ENCODE assay signal across 17 cellular contexts in genomic region chr2:109440507-109441156, GRCh38.
DNase-seq lines count a peak whose midpoint lies in the region; ATAC-seq and TF ChIP-seq lines count a peak whose summit lies in the region.
"Had no signal": no experiment of that assay in that cellular context is flagged by ENCODE, and none has a peak within 500 bp of the region (broad histone marks: within the 10 kb centered on the region; RNA-seq: fewer than 3 reads in every experiment).

No MANE protein-coding gene starts in this region.

- ATAC-seq in upper lobe of right lung (peak; percentile 35), HG02885 (IDR thresholded peaks at IDR 0.05; ENCODE audit: poor library complexity, unreplicated experiment) (no peak), HG02588 (IDR thresholded peaks at IDR 0.05; ENCODE audit: unreplicated experiment) (no peak), HG03039 (IDR thresholded peaks at IDR 0.05; ENCODE audit: unreplicated experiment) (no peak)

- no peak overlapping the region for H3K4me2 ChIP-seq in neural progenitor cell

- no peak for TF ChIP-seq CTCF in endothelial cell (IDR thresholded peaks at IDR 0.05; ENCODE audit: unreplicated experiment)
- TF ChIP-seq CTCF in neural progenitor cell (IDR thresholded peaks at IDR 0.05): no peak
- TF ChIP-seq CTCF in upper lobe of right lung (IDR thresholded peaks at IDR 0.05): no peak

- no peaks in the 10 kb centered on the region for H3K4me1 ChIP-seq in neural progenitor cell
- no peaks in the 10 kb centered on the region for H3K4me1 ChIP-seq in upper lobe of right lung

- H3K4me3 ChIP-seq in neural progenitor cell (no peak overlapping the region), upper lobe of right lung (no peak overlapping the region)

- H3K9ac ChIP-seq in neural progenitor cell: no peak overlapping the region

- H3K27ac ChIP-seq in neural progenitor cell (no peak overlapping the region), upper lobe of right lung (no peak overlapping the region)

- no peaks in the 10 kb centered on the region for H3F3A ChIP-seq in neural progenitor cell (ENCODE audit: low read depth)

- no peaks in the 10 kb centered on the region for H4K20me1 ChIP-seq in neural progenitor cell (ENCODE audit: low read depth)

- intact Hi-C loops in upper lobe of right lung (cut with DNase I): no loop called here

- H3K36me3 Mint-ChIP-seq in activated naive CD4-positive, alpha-beta T cell treated with anti-CD3 and anti-CD28 coated beads, Interleukin-2, amount 50 U/mL, for 24 hours: peaks cover 39% of the 10 kb centered on the region
- H3K36me3 Mint-ChIP-seq in activated naive CD4-positive, alpha-beta T cell treated with anti-CD3 and anti-CD28 coated beads, Interleukin-2, amount 10 ng/mL, durations not matched to agents 7 days and 5 days: no peaks in the 10 kb centered on the region
- H3K36me3 Mint-ChIP-seq in endothelial cell (ENCODE audit: low read depth, unreplicated experiment) (peaks cover 53% of the 10 kb centered on the region), neural progenitor cell (peaks cover 36% of the 10 kb centered on the region)
- H3K36me3 Mint-ChIP-seq: IgD-negative memory B cell had no signal

- H3K27me3 Mint-ChIP-seq in activated naive CD4-positive, alpha-beta T cell treated with anti-CD3 and anti-CD28 coated beads, Interleukin-2, amount 50 U/mL, for 24 hours: no peaks in the 10 kb centered on the region
- H3K27me3 Mint-ChIP-seq in activated naive CD4-positive, alpha-beta T cell treated with anti-CD3 and anti-CD28 coated beads, Interleukin-2, amount 10 ng/mL, durations not matched to agents 7 days and 5 days: peaks cover 3% of the 10 kb centered on the region
- peaks cover 1% of the 10 kb centered on the region for H3K27me3 Mint-ChIP-seq in endothelial cell (ENCODE audit: unreplicated experiment)
- peaks cover 4% of the 10 kb centered on the region for H3K27me3 Mint-ChIP-seq in neural progenitor cell (ENCODE audit: insufficient read depth, low read depth)

- peaks cover 24% of the 10 kb centered on the region for H3K9me3 Mint-ChIP-seq in activated naive CD4-positive, alpha-beta T cell treated with anti-CD3 and anti-CD28 coated beads, Interleukin-2, amount 50 U/mL, for 24 hours
- H3K9me3 Mint-ChIP-seq in activated naive CD4-positive, alpha-beta T cell treated with anti-CD3 and anti-CD28 coated beads, Interleukin-2, amount 10 ng/mL, durations not matched to agents 7 days and 5 days: peaks cover 23% of the 10 kb centered on the region
- H3K9me3 Mint-ChIP-seq in endothelial cell (ENCODE audit: unreplicated experiment) (peaks cover 21% of the 10 kb centered on the region), neural progenitor cell (peaks cover 50% of the 10 kb centered on the region)

- CTCF ChIA-PET in activated naive CD4-positive, alpha-beta T cell treated with anti-CD3 and anti-CD28 coated beads, Interleukin-2, amount 10 ng/mL, durations not matched to agents 7 days and 5 days (lab: Charles Lee): no interaction called here

- no peak for DNase-seq in activated naive CD4-positive, alpha-beta T cell treated with anti-CD3 and anti-CD28 coated beads, Interleukin-2, amount 10 ng/mL, durations not matched to agents 7 days and 5 days
- DNase-seq in endothelial cell (ENCODE audit: low spot score): no peak
- no peak for DNase-seq in neural progenitor cell (ENCODE audit: low spot score)
- no peak for DNase-seq in upper lobe of right lung
- DNase-seq: C1 segment of cervical spinal cord, EL, H7, NCI-H1417 treated with DMSO at 0.1 percent for 48 hours, NCI-H2029 treated with DMSO at 0.1 percent for 48 hours, NCI-H510A treated with DMSO at 0.1 percent for 48 hours, OCI-M1, RPMI8226 had no signal

- H3K27ac Mint-ChIP-seq in activated naive CD4-positive, alpha-beta T cell treated with anti-CD3 and anti-CD28 coated beads, Interleukin-2, amount 50 U/mL, for 24 hours: peak overlapping the region; percentile 19
- no peak overlapping the region for H3K27ac Mint-ChIP-seq in activated naive CD4-positive, alpha-beta T cell treated with anti-CD3 and anti-CD28 coated beads, Interleukin-2, amount 10 ng/mL, durations not matched to agents 7 days and 5 days
- H3K27ac Mint-ChIP-seq in endothelial cell (ENCODE audit: unreplicated experiment): no peak overlapping the region
- H3K27ac Mint-ChIP-seq in neural progenitor cell: no peak overlapping the region
- H3K27ac Mint-ChIP-seq: IgD-negative memory B cell had no signal

- no peaks in the 10 kb centered on the region for H3K79me2 ChIP-seq in neural progenitor cell (ENCODE audit: low read depth)

- peaks cover 15% of the 10 kb centered on the region for H3K9me3 ChIP-seq in neural progenitor cell (ENCODE audit: low read depth)
- H3K9me3 ChIP-seq in upper lobe of right lung: peaks cover 5% of the 10 kb centered on the region

- H3K36me3 ChIP-seq in neural progenitor cell (no peaks in the 10 kb centered on the region), upper lobe of right lung (no peaks in the 10 kb centered on the region)

- H2AFZ ChIP-seq in neural progenitor cell (replicated peaks): no peak overlapping the region

- H3K27me3 ChIP-seq in neural progenitor cell (no peaks in the 10 kb centered on the region), upper lobe of right lung (no peaks in the 10 kb centered on the region)

- H3K4me3 Mint-ChIP-seq in activated naive CD4-positive, alpha-beta T cell treated with anti-CD3 and anti-CD28 coated beads, Interleukin-2, amount 50 U/mL, for 24 hours: no peak overlapping the region
- H3K4me3 Mint-ChIP-seq in activated naive CD4-positive, alpha-beta T cell treated with anti-CD3 and anti-CD28 coated beads, Interleukin-2, amount 10 ng/mL, durations not matched to agents 7 days and 5 days: no peak overlapping the region
- H3K4me3 Mint-ChIP-seq in endothelial cell (ENCODE audit: unreplicated experiment): peak overlapping the region; percentile 39
- H3K4me3 Mint-ChIP-seq in neural progenitor cell: peak overlapping the region; percentile 17

- no peaks in the 10 kb centered on the region for H3K4me1 Mint-ChIP-seq in activated naive CD4-positive, alpha-beta T cell treated with anti-CD3 and anti-CD28 coated beads, Interleukin-2, amount 50 U/mL, for 24 hours
- no peaks in the 10 kb centered on the region for H3K4me1 Mint-ChIP-seq in activated naive CD4-positive, alpha-beta T cell treated with anti-CD3 and anti-CD28 coated beads, Interleukin-2, amount 10 ng/mL, durations not matched to agents 7 days and 5 days
- H3K4me1 Mint-ChIP-seq in endothelial cell (ENCODE audit: unreplicated experiment) (no peaks in the 10 kb centered on the region), neural progenitor cell (peaks cover 34% of the 10 kb centered on the region)
- H3K4me1 Mint-ChIP-seq: IgD-negative memory B cell had no signal

Comparison
In these comparisons a context has a peak if more than half of its experiments do, and no peak if none do; other contexts are left out.
1. H3K4me3 Mint-ChIP-seq: peak in endothelial cell (single experiment) and neural progenitor cell (single experiment); none in activated naive CD4-positive, alpha-beta T cell treated with anti-CD3 and anti-CD28 coated beads, Interleukin-2, amount 50 U/mL, for 24 hours (single experiment) and activated naive CD4-positive, alpha-beta T cell treated with anti-CD3 and anti-CD28 coated beads, Interleukin-2, amount 10 ng/mL, durations not matched to agents 7 days and 5 days (single experiment).